Comparison of ENCODE assay signal across 13 cellular contexts in genomic region chr6:39370021-39370420, GRCh38. TPM values are rescaled to one million over a fixed set of nuclear protein-coding genes. Genes with fewer than 3 reads are reported as not detected.
DNase-seq lines count a peak whose midpoint lies in the region; ATAC-seq and TF ChIP-seq lines count a peak whose summit lies in the region.
"Had no signal": no experiment of that assay in that cellular context is flagged by ENCODE, and none has a peak within 500 bp of the region (broad histone marks: within the 10 kb centered on the region; RNA-seq: fewer than 3 reads in every experiment).

No MANE protein-coding gene starts in this region.

- no peak for ATAC-seq in Panc1
- ATAC-seq in foreskin keratinocyte = no peak
- ATAC-seq in HG03460 (IDR thresholded peaks at IDR 0.05; ENCODE audit: unreplicated experiment) = no peak
- ATAC-seq in HG03139 (IDR thresholded peaks at IDR 0.05; ENCODE audit: unreplicated experiment) = no peak

- peaks cover 19% of the 10 kb centered on the region for H3K4me1 ChIP-seq in A673 (ENCODE audit: insufficient read depth, low read length, poor library complexity, severe bottlenecking)
- H3K4me1 ChIP-seq in Panc1 (ENCODE audit: control insufficient read depth, insufficient read depth, low read length) = no peaks in the 10 kb centered on the region
- H3K4me1 ChIP-seq in foreskin keratinocyte = no peaks in the 10 kb centered on the region

- H3K27ac ChIP-seq in A673 (ENCODE audit: low read depth, low read length, poor library complexity, severe bottlenecking) (no peak overlapping the region), Panc1 (ENCODE audit: low read length) (no peak overlapping the region), foreskin keratinocyte (no peak overlapping the region)

- CTCF ChIA-PET in A673 (lab: Charles Lee) = no interaction called here
- CTCF ChIA-PET in Panc1 (lab: Charles Lee) = no interaction called here

- intact Hi-C loops in A673 (cut with micrococcal nuclease; ENCODE audit: unreplicated experiment) = no loop called here
- intact Hi-C loops in Panc1 (cut with micrococcal nuclease; ENCODE audit: unreplicated experiment) = loop anchor here (10.0 kb wide), 1 partner anchor 935 kb away; no protein-coding TSS in a partner anchor
- intact Hi-C loops in lower leg skin (cut with DNase I; ENCODE audit: low total_unique reads) = no loop called here

- DNase-seq in A673 (ENCODE audit: low spot score) = no peak
- no peak for DNase-seq in Panc1 (ENCODE audit: low read depth, low spot score)
- DNase-seq in foreskin keratinocyte = no peak
- DNase-seq in lower leg skin (ENCODE audit: low spot score in 2 of 2) = no peak
- no peak for DNase-seq in hepatic stellate cell (ENCODE audit: low spot score)
- DNase-seq: C1 segment of cervical spinal cord, kidney glomerular epithelial cell, MV-4-11, retina had no signal

- no peak for TF ChIP-seq POLR2A in lower leg skin (IDR thresholded peaks at IDR 0.05)

- in situ Hi-C loops in Panc1 (cut with HindIII; ENCODE audit: low pct_unique_long_range_greater_than_20kb, low sequenced_read_pairs) = no loop called here

- H3K27me3 ChIP-seq in A673 (replicated peaks; ENCODE audit: insufficient read depth, low read depth, low read length, poor library complexity) = no peaks in the 10 kb centered on the region
- no peaks in the 10 kb centered on the region for H3K27me3 ChIP-seq in Panc1 (ENCODE audit: control insufficient read depth, insufficient read depth, low read length)
- H3K27me3 ChIP-seq in foreskin keratinocyte = no peaks in the 10 kb centered on the region

- WGBS in lower leg skin, 2 donors = 47 to 85% methylated on average over 1 of the region's 1 CpG

- POLR2A ChIA-PET in A673 (lab: Charles Lee; ENCODE audit: low non-redundant PET) = no interaction called here
- POLR2A ChIA-PET in Panc1 (lab: Charles Lee) = no interaction called here

- BruUV-seq in A673 (replicated peaks; lab: Mats Ljungman, UMichigan) = no TSS peak
- no TSS peak for BruUV-seq in Panc1 (replicated peaks; lab: Mats Ljungman, UMichigan)

- H3K9me3 ChIP-seq in A673 (ENCODE audit: low read depth, low read length, poor library complexity, severe bottlenecking) (no peaks in the 10 kb centered on the region), Panc1 (ENCODE audit: control insufficient read depth, insufficient read depth, low read depth, low read length) (no peaks in the 10 kb centered on the region)

- H3K4me3 ChIP-seq in A673 (ENCODE audit: low read depth, low read length, poor library complexity, severe bottlenecking) (no peak overlapping the region), Panc1 (ENCODE audit: low read depth in 2 of 2, low read length in 2 of 2) (no peak overlapping the region), lower leg skin (ENCODE audit: low read depth, poor library complexity, severe bottlenecking) (no peak overlapping the region)

- H3K36me3 ChIP-seq in A673 (ENCODE audit: insufficient read depth, low read length, poor library complexity, severe bottlenecking) = no peaks in the 10 kb centered on the region
- no peaks in the 10 kb centered on the region for H3K36me3 ChIP-seq in Panc1 (ENCODE audit: control insufficient read depth, insufficient read depth, low read length)

- TF ChIP-seq CTCF in A673 (conservative IDR thresholded peaks at IDR 0.05; ENCODE audit: low read depth, low read length) = peak; percentile 37; the same call in 1 of the 2 replicates
- TF ChIP-seq CTCF in GM12873 (IDR thresholded peaks at IDR 0.05; ENCODE audit: insufficient read depth, low read depth, low read length, missing control alignments) = peak; percentile 9
- TF ChIP-seq CTCF in Panc1 (IDR thresholded peaks at IDR 0.05) = peak; percentile 22; the same call in 1 of the 2 replicates
- peak; percentile 26 for TF ChIP-seq CTCF in foreskin keratinocyte (conservative IDR thresholded peaks at IDR 0.05)
- no peak for TF ChIP-seq CTCF in lower leg skin (IDR thresholded peaks at IDR 0.05)

RNA-seq across cellular contexts. Expression of gene KCNK16, which starts 47.5 kb away (rescaled TPM):
- total RNA-seq in A673 (2021) (not detected in 2 replicates), Panc1 (2021; ENCODE audit: unreplicated experiment) (not detected), foreskin keratinocyte (not detected in 2 replicates), lower leg skin (not detected)
- polyA plus RNA-seq in Panc1 (2012; ENCODE audit: insufficient read length) = not detected
- polyA plus RNA-seq in foreskin keratinocyte = not detected in 2 replicates
- total RNA-seq: glomerular endothelial cell had no signal

RNA-seq across cellular contexts. Expression of gene KCNK17, which starts 55.8 kb away (rescaled TPM):
- not detected in 2 replicates for total RNA-seq in A673 (2021)
- total RNA-seq in Panc1 (2021; ENCODE audit: unreplicated experiment) = not detected
- polyA plus RNA-seq in Panc1 (2012; ENCODE audit: insufficient read length) = not detected
- not detected in 2 replicates for total RNA-seq in foreskin keratinocyte
- not detected in 2 replicates for polyA plus RNA-seq in foreskin keratinocyte
- total RNA-seq in lower leg skin = under 1 TPM in 1 of 4 donors, not detected in 3; 0.39 TPM
- total RNA-seq: glomerular endothelial cell had no signal

Comparison
In these comparisons a context has a peak if more than half of its experiments do, and no peak if none do; other contexts are left out.
1. CTCF ChIP-seq: peak in A673 (single experiment), GM12873 (single experiment), Panc1 (single experiment) and foreskin keratinocyte (single experiment); none in lower leg skin (0 of 3).